20 cellular contexts compared by ENCODE assay signal in genomic region chr1:14971201-14971600, GRCh38.
A peak's percentile ranks its signal among the peaks of the same experiment; 100 is the strongest.
DNase-seq lines count a peak whose midpoint lies in the region; ATAC-seq and TF ChIP-seq lines count a peak whose summit lies in the region.
"Had no signal": no experiment of that assay in that cellular context is flagged by ENCODE, and none has a peak within 500 bp of the region (broad histone marks: within the 10 kb centered on the region; RNA-seq: fewer than 3 reads in every experiment).

No MANE protein-coding gene starts in this region.

- H3K4me3 ChIP-seq in HFF-Myc (replicated peaks; ENCODE audit: low read depth, low read length) (peak overlapping the region; percentile 11; the same call in 1 of the 2 replicates), lower lobe of right lung (peak overlapping the region; percentile 18), suprapubic skin (no peak overlapping the region)

- no peak for TF ChIP-seq EP300 in suprapubic skin (IDR thresholded peaks at IDR 0.05)

- ATAC-seq in lower lobe of right lung = no peak
- ATAC-seq: Right ventricle myocardium inferior; stimulated activated naive CD8-positive, alpha-beta T cell treated with anti-CD3 and anti-CD28 coated beads, Interleukin-15, amount 100 ng/mL, for 72 hours had no signal

- H3K9me3 Mint-ChIP-seq in brain = peaks cover 10 to 31% (median 15%) of the 10 kb centered on the region in 5 experiments
- H3K9me3 Mint-ChIP-seq: activated T-cell treated with anti-CD3 and anti-CD28 coated beads, Interleukin-2, amount 50 U/mL, for 24 hours; central memory CD8-positive, alpha-beta T cell had no signal

- H3K36me3 ChIP-seq in lower lobe of right lung (no peaks in the 10 kb centered on the region), suprapubic skin (peaks cover under 1% of the 10 kb centered on the region)

- intact Hi-C loops in lower lobe of right lung (cut with DNase I) = no loop called here

- H3K27ac Mint-ChIP-seq in brain = peak overlapping the region in 3 of 5 experiments; percentile 48 to 87 (median 60)
- H3K27ac Mint-ChIP-seq: activated T-cell treated with anti-CD3 and anti-CD28 coated beads, Interleukin-2, amount 50 U/mL, for 24 hours; B cell; stimulated activated naive CD8-positive, alpha-beta T cell treated with anti-CD3 and anti-CD28 coated beads, Interleukin-15, amount 100 ng/mL, for 72 hours had no signal

- H3K27me3 ChIP-seq in lower lobe of right lung (ENCODE audit: low read depth) = no peaks in the 10 kb centered on the region
- no peaks in the 10 kb centered on the region for H3K27me3 ChIP-seq in suprapubic skin

- H3K9me3 ChIP-seq in lower lobe of right lung = no peaks in the 10 kb centered on the region
- no peaks in the 10 kb centered on the region for H3K9me3 ChIP-seq in suprapubic skin

- peaks cover 40% of the 10 kb centered on the region for H3K4me1 ChIP-seq in lower lobe of right lung
- H3K4me1 ChIP-seq in suprapubic skin = peaks cover 30% of the 10 kb centered on the region

- no peak for DNase-seq in HFF-Myc (ENCODE audit: extremely low read depth, low read depth)
- no peak for DNase-seq in lower lobe of right lung
- DNase-seq in suprapubic skin (ENCODE audit: low spot score in 2 of 2) = no peak
- no peak for DNase-seq in stimulated activated CD4-positive, alpha-beta T cell treated with anti-CD3 and anti-CD28 coated beads, Interleukin-15, amount 100 ng/mL, for 24 hours
- DNase-seq in RKO (ENCODE audit: low spot score) = no peak
- DNase-seq in NCI-H446 (lab: John Stamatoyannopoulos, UW) = no peak
- DNase-seq: activated CD4-positive, alpha-beta T cell treated with anti-CD3 and anti-CD28 coated beads, Interleukin-2, amount 50 U/mL, for 48 hours; activated T-cell treated with anti-CD3 and anti-CD28 coated beads, Interleukin-2, amount 50 U/mL, for 24 hours; effector CD8-positive, alpha-beta T cell; mesendoderm; NCI-H1048; NCI-H2081 treated with DMSO at 0.1 percent for 48 hours; NCI-H526; right cardiac atrium; stimulated activated CD4-positive, alpha-beta T cell treated with anti-CD3 and anti-CD28 coated beads, Interleukin-1b, Interleukin-23, amount 100 ng/mL, for 48 hours; stimulated activated naive CD8-positive, alpha-beta T cell treated with anti-CD3 and anti-CD28 coated beads, Interleukin-15, amount 100 ng/mL, for 72 hours had no signal

- peaks cover 61% of the 10 kb centered on the region for H3K36me3 Mint-ChIP-seq in brain

- TF ChIP-seq CTCF in HFF-Myc (IDR thresholded peaks at IDR 0.05; ENCODE audit: low read depth, low read length, missing control alignments) (no peak), brain (conservative IDR thresholded peaks at IDR 0.05) (no peak), lower lobe of right lung (IDR thresholded peaks at IDR 0.05) (no peak), suprapubic skin (IDR thresholded peaks at IDR 0.05) (no peak)

- no peak for TF ChIP-seq POLR2A in suprapubic skin (IDR thresholded peaks at IDR 0.05)

- H3K27me3 Mint-ChIP-seq in brain = no peaks in the 10 kb centered on the region
- H3K27me3 Mint-ChIP-seq: stimulated activated naive CD8-positive, alpha-beta T cell treated with anti-CD3 and anti-CD28 coated beads, Interleukin-15, amount 100 ng/mL, for 72 hours had no signal

- WGBS in suprapubic skin = 66% methylated on average over 12 of the region's 12 CpGs

- H3K27ac ChIP-seq in lower lobe of right lung (no peak overlapping the region), suprapubic skin (peak overlapping the region; percentile 75)

- H3K4me3 Mint-ChIP-seq in brain = peak overlapping the region in 2 of 5 experiments; percentile 9 to 16
- H3K4me3 Mint-ChIP-seq: activated T-cell treated with anti-CD3 and anti-CD28 coated beads, Interleukin-2, amount 50 U/mL, for 24 hours; B cell; central memory CD8-positive, alpha-beta T cell had no signal

- H3K4me1 Mint-ChIP-seq in brain = peaks cover 46% of the 10 kb centered on the region
- H3K4me1 Mint-ChIP-seq: B cell had no signal
